ENCODE assay signal across 14 cellular contexts in genomic region chr10:111999205-111999914, GRCh38.
DNase-seq lines count a peak whose midpoint lies in the region; ATAC-seq and TF ChIP-seq lines count a peak whose summit lies in the region.
"Had no signal": no experiment of that assay in that cellular context is flagged by ENCODE, and none has a peak within 500 bp of the region (broad histone marks: within the 10 kb centered on the region; RNA-seq: fewer than 3 reads in every experiment).

No MANE protein-coding gene starts in this region.

- H3K9me3 Mint-ChIP-seq in endodermal cell = peaks cover 30% of the 10 kb centered on the region

- peaks cover 21% of the 10 kb centered on the region for H3K4me1 Mint-ChIP-seq in endodermal cell

- peaks cover 22% of the 10 kb centered on the region for H3K4me1 ChIP-seq in HUES6 (ENCODE audit: control insufficient read depth, insufficient read depth, low read length)
- peaks cover 7% of the 10 kb centered on the region for H3K4me1 ChIP-seq in endodermal cell (ENCODE audit: control insufficient read depth, insufficient read depth, low read length)

- H3K4me3 Mint-ChIP-seq in endodermal cell = no peak overlapping the region

- H3K9ac ChIP-seq in HUES6 (ENCODE audit: low read length) (peak overlapping the region; percentile 61), endodermal cell (ENCODE audit: extremely low read depth, low read length, poor library complexity, severe bottlenecking) (no peak overlapping the region)

- peak overlapping the region; percentile 72 for H3K27ac Mint-ChIP-seq in endodermal cell

- peaks cover 2% of the 10 kb centered on the region for H3K36me3 Mint-ChIP-seq in endodermal cell (ENCODE audit: low read depth)

- TF ChIP-seq CTCF in endodermal cell (conservative IDR thresholded peaks at IDR 0.05) = no peak

- WGBS in endodermal cell (ENCODE audit: insufficient coverage in 1 of 2, insufficient read length in 1 of 2), 2 experiments = 38 to 40% methylated on average over 1 to 4 of the region's 4 CpGs

- H3K27ac ChIP-seq in HUES6 (ENCODE audit: low read depth, low read length) = peak overlapping the region; percentile 45; the same call in 1 of the 2 replicates
- peak overlapping the region; percentile 90 for H3K27ac ChIP-seq in endodermal cell (ENCODE audit: low read depth, low read length)

- no peaks in the 10 kb centered on the region for H3K27me3 Mint-ChIP-seq in endodermal cell (ENCODE audit: insufficient read depth)

- H3K36me3 ChIP-seq in HUES6 (ENCODE audit: control insufficient read depth, insufficient read depth, low read length) (no peaks in the 10 kb centered on the region), endodermal cell (ENCODE audit: control insufficient read depth, insufficient read depth, low read length) (no peaks in the 10 kb centered on the region)

- no peak for ATAC-seq in GM19397 (IDR thresholded peaks at IDR 0.05; ENCODE audit: unreplicated experiment)

- peaks cover 4% of the 10 kb centered on the region for H3K9me3 ChIP-seq in HUES6 (ENCODE audit: control insufficient read depth, insufficient read depth, low read depth, low read length)
- peaks cover 38% of the 10 kb centered on the region for H3K9me3 ChIP-seq in endodermal cell (ENCODE audit: control insufficient read depth, low read length)

- H3K27me3 ChIP-seq in HUES6 (ENCODE audit: control insufficient read depth, insufficient read depth, low read length) (no peaks in the 10 kb centered on the region), endodermal cell (ENCODE audit: control insufficient read depth, insufficient read depth, low read length, poor library complexity, severe bottlenecking) (no peaks in the 10 kb centered on the region)

- DNase-seq in endodermal cell = peak; percentile 76
- peak; percentile 71 for DNase-seq in iPS-NIHi7 (ENCODE audit: extremely low spot score)
- no peak for DNase-seq in T-helper 9 cell
- no peak for DNase-seq in NK-92 (lab: John Stamatoyannopoulos, UW; ENCODE audit: unreplicated experiment)
- DNase-seq in NCI-H345 treated with DMSO at 0.1 percent for 48 hours (lab: John Stamatoyannopoulos, UW; ENCODE audit: unreplicated experiment) = no peak
- DNase-seq: DMS53, KBM-7, MV-4-11, NCI-H1417, NCI-H187 treated with DMSO at 0.1 percent for 48 hours, NCI-H446 treated with DMSO at 0.1 percent for 48 hours, NCI-H748 treated with DMSO at 0.1 percent for 48 hours had no signal

- H3K4me3 ChIP-seq in HUES6 (ENCODE audit: low read depth, low read length) (peak overlapping the region; percentile 18; the same call in 1 of the 2 replicates), endodermal cell (ENCODE audit: low read length) (no peak overlapping the region)

Comparison
In these comparisons a context has a peak if more than half of its experiments do, and no peak if none do; other contexts are left out.
1. DNase-seq: peak in endodermal cell (single experiment) and iPS-NIHi7 (single experiment); none in T-helper 9 cell (single experiment), NK-92 (single experiment) and NCI-H345 treated with DMSO at 0.1 percent for 48 hours (single experiment).